1 cellular context compared by ENCODE assay signal in genomic region chr13:73075546-73075945, GRCh38.
A peak's percentile ranks its signal among the peaks of the same experiment; 100 is the strongest.
TF ChIP-seq lines count a peak whose summit lies in the region.

No MANE protein-coding gene starts in this region.

TF ChIP-seq in WTC11, 78 proteins besides CTCF, POLR2A, EP300 and RAD21 (continued from another document):
- TF ChIP-seq MAX (CRISPR knock-in tag; IDR thresholded peaks at IDR 0.05) (peak; percentile 29; the same call in 1 of the 2 replicates), PRRX2 (CRISPR knock-in tag; IDR thresholded peaks at IDR 0.05) (no peak), ETV6 (CRISPR knock-in tag; IDR thresholded peaks at IDR 0.05) (no peak), GRHL2 (CRISPR knock-in tag; IDR thresholded peaks at IDR 0.05; ENCODE audit: insufficient replicate concordance, severe bottlenecking) (no peak), RORB (CRISPR knock-in tag; IDR thresholded peaks at IDR 0.05) (no peak), FOXP4 (CRISPR knock-in tag; IDR thresholded peaks at IDR 0.05) (no peak), JAZF1 (CRISPR knock-in tag; IDR thresholded peaks at IDR 0.05) (no peak), TP53 (CRISPR knock-in tag; IDR thresholded peaks at IDR 0.05) (no peak), ZNF281 (CRISPR knock-in tag; IDR thresholded peaks at IDR 0.05) (no peak), ATF3 (CRISPR knock-in tag; conservative IDR thresholded peaks at IDR 0.05) (no peak), JUN (CRISPR knock-in tag; IDR thresholded peaks at IDR 0.05) (no peak), NR2C2 (CRISPR knock-in tag; IDR thresholded peaks at IDR 0.05) (no peak), ZNF232 (CRISPR knock-in tag; IDR thresholded peaks at IDR 0.05) (no peak), TEAD1 (CRISPR knock-in tag; IDR thresholded peaks at IDR 0.05) (peak; percentile 57; the same call in 1 of the 2 replicates), ZNF263 (CRISPR knock-in tag; IDR thresholded peaks at IDR 0.05; ENCODE audit: low read depth) (no peak), ZNF425 (CRISPR knock-in tag; conservative IDR thresholded peaks at IDR 0.05) (no peak), STAT6 (CRISPR knock-in tag; conservative IDR thresholded peaks at IDR 0.05; ENCODE audit: low read depth) (no peak), FOXP1 (CRISPR knock-in tag; IDR thresholded peaks at IDR 0.05; ENCODE audit: borderline replicate concordance) (peak; percentile 46; the same call in 1 of the 2 replicates), KAT7 (CRISPR knock-in tag; IDR thresholded peaks at IDR 0.05; ENCODE audit: borderline replicate concordance) (no peak), NR3C1 (CRISPR knock-in tag; conservative IDR thresholded peaks at IDR 0.05; ENCODE audit: low read depth) (no peak), RELA (CRISPR knock-in tag; IDR thresholded peaks at IDR 0.05; ENCODE audit: borderline replicate concordance) (no peak), SP1 (CRISPR knock-in tag; conservative IDR thresholded peaks at IDR 0.05) (0 out of 2 replicates have a peak, but pooled peaks have one; percentile 31), FOXK1 (CRISPR knock-in tag; IDR thresholded peaks at IDR 0.05) (0 out of 2 replicates have a peak, but pooled peaks have one; percentile 18)
